In genomic region chr16:87839542-87840461, GRCh38 we compare ENCODE assay signal across 25 cellular contexts. TPM values are rescaled to one million over a fixed set of nuclear protein-coding genes. Genes with fewer than 3 reads are reported as not detected.
A peak's percentile ranks its signal among the peaks of the same experiment; 100 is the strongest.
DNase-seq lines count a peak whose midpoint lies in the region; ATAC-seq, FAIRE-seq and TF ChIP-seq lines count a peak whose summit lies in the region.
"Had no signal": no experiment of that assay in that cellular context is flagged by ENCODE, and none has a peak within 500 bp of the region (broad histone marks: within the 10 kb centered on the region; RNA-seq: fewer than 3 reads in every experiment).

No MANE protein-coding gene starts in this region.

- TF ChIP-seq CTCF in RWPE2 (IDR thresholded peaks at IDR 0.05; ENCODE audit: poor library complexity, severe bottlenecking) = no peak
- TF ChIP-seq CTCF in mesothelial cell of epicardium (IDR thresholded peaks at IDR 0.05; ENCODE audit: unreplicated experiment) = no peak

- no peaks in the 10 kb centered on the region for H3K9me3 ChIP-seq in RWPE2 (ENCODE audit: severe bottlenecking)
- H3K9me3 ChIP-seq: body of pancreas, heart left ventricle, left ventricle myocardium inferior, transverse colon had no signal

- no peak overlapping the region for H3K4me3 Mint-ChIP-seq in stimulated activated effector memory CD8-positive, alpha-beta T cell treated with anti-CD3 and anti-CD28 coated beads, Interleukin-12 subunit alpha, Interleukin-12 subunit beta, amount 100 ng/mL, for 72 hours
- H3K4me3 Mint-ChIP-seq in mesothelial cell of epicardium = no peak overlapping the region
- H3K4me3 Mint-ChIP-seq: activated T-helper 1 cell treated with anti-CD3 and anti-CD28 coated beads, Interleukin-12 subunit alpha, Interleukin-12 subunit beta, Interleukin-2, Interleukin-4 antibody, amounts not matched to agents 30 ng/mL and 10 ng/mL and 1 ng/mL, durations not matched to agents 14 hours and 24 hours and 36 hours; T-helper 1 cell treated with Interleukin-12 subunit alpha and Interleukin-12 subunit beta and Interleukin-4 antibody, amounts not matched to agents 30 μg/mL and 1 μg/mL, for 36 hours had no signal

- peak overlapping the region; percentile 54 for H3K27ac Mint-ChIP-seq in stimulated activated effector memory CD8-positive, alpha-beta T cell treated with anti-CD3 and anti-CD28 coated beads, Interleukin-12 subunit alpha, Interleukin-12 subunit beta, amount 100 ng/mL, for 72 hours
- H3K27ac Mint-ChIP-seq in mesothelial cell of epicardium = no peak overlapping the region
- H3K27ac Mint-ChIP-seq: activated T-helper 1 cell treated with anti-CD3 and anti-CD28 coated beads, Interleukin-12 subunit alpha, Interleukin-12 subunit beta, Interleukin-2, Interleukin-4 antibody, amounts not matched to agents 30 ng/mL and 10 ng/mL and 1 ng/mL, durations not matched to agents 14 hours and 24 hours and 36 hours; T-helper 1 cell treated with Interleukin-12 subunit alpha and Interleukin-12 subunit beta and Interleukin-4 antibody, amounts not matched to agents 30 μg/mL and 1 μg/mL, for 36 hours had no signal

- H3K4me1 ChIP-seq in RWPE2 (ENCODE audit: insufficient read depth, poor library complexity, severe bottlenecking) = peaks cover 24% of the 10 kb centered on the region
- H3K4me1 ChIP-seq: body of pancreas, transverse colon had no signal

- H3K27me3 ChIP-seq in RWPE2 (ENCODE audit: insufficient read depth, poor library complexity, severe bottlenecking) = no peaks in the 10 kb centered on the region
- H3K27me3 ChIP-seq: body of pancreas, heart left ventricle, transverse colon had no signal

- H3K27ac ChIP-seq in RWPE2 (ENCODE audit: poor library complexity, severe bottlenecking) = peak overlapping the region; percentile 65
- H3K27ac ChIP-seq: body of pancreas, heart left ventricle, left ventricle myocardium inferior, transverse colon had no signal

- peaks cover 100% of the 10 kb centered on the region for H3K36me3 Mint-ChIP-seq in stimulated activated effector memory CD8-positive, alpha-beta T cell treated with anti-CD3 and anti-CD28 coated beads, Interleukin-12 subunit alpha, Interleukin-12 subunit beta, amount 100 ng/mL, for 72 hours
- peaks cover 8% of the 10 kb centered on the region for H3K36me3 Mint-ChIP-seq in mesothelial cell of epicardium

- ATAC-seq in RWPE2 (ENCODE audit: low read depth) (no peak), left lobe of liver (peak; percentile 3), HG03565 (IDR thresholded peaks at IDR 0.05; ENCODE audit: unreplicated experiment) (no peak), HG02973 (IDR thresholded peaks at IDR 0.05; ENCODE audit: unreplicated experiment) (no peak)
- ATAC-seq in stimulated activated effector memory CD8-positive, alpha-beta T cell treated with anti-CD3 and anti-CD28 coated beads, Interleukin-12 subunit alpha, Interleukin-12 subunit beta, amount 100 ng/mL, for 72 hours = no peak
- ATAC-seq: body of pancreas, heart left ventricle, Panc1 had no signal

- no peaks in the 10 kb centered on the region for H3K9me3 Mint-ChIP-seq in stimulated activated effector memory CD8-positive, alpha-beta T cell treated with anti-CD3 and anti-CD28 coated beads, Interleukin-12 subunit alpha, Interleukin-12 subunit beta, amount 100 ng/mL, for 72 hours
- no peaks in the 10 kb centered on the region for H3K9me3 Mint-ChIP-seq in mesothelial cell of epicardium
- H3K9me3 Mint-ChIP-seq: activated T-helper 1 cell treated with anti-CD3 and anti-CD28 coated beads, Interleukin-12 subunit alpha, Interleukin-12 subunit beta, Interleukin-2, Interleukin-4 antibody, amounts not matched to agents 30 ng/mL and 10 ng/mL and 1 ng/mL, durations not matched to agents 14 hours and 24 hours and 36 hours; T-helper 1 cell treated with Interleukin-12 subunit alpha and Interleukin-12 subunit beta and Interleukin-4 antibody, amounts not matched to agents 30 μg/mL and 1 μg/mL, for 36 hours had no signal

- peaks cover 100% of the 10 kb centered on the region for H3K36me3 ChIP-seq in RWPE2 (ENCODE audit: low read depth)
- H3K36me3 ChIP-seq: transverse colon had no signal

- no peaks in the 10 kb centered on the region for H3K27me3 Mint-ChIP-seq in mesothelial cell of epicardium (ENCODE audit: low read depth)

- no peak for FAIRE-seq in HTR-8/SVneo (lab: Jason Lieb, UNC)
- FAIRE-seq: colon had no signal

- H3K4me1 Mint-ChIP-seq in stimulated activated effector memory CD8-positive, alpha-beta T cell treated with anti-CD3 and anti-CD28 coated beads, Interleukin-12 subunit alpha, Interleukin-12 subunit beta, amount 100 ng/mL, for 72 hours = peaks cover 21% of the 10 kb centered on the region
- peaks cover 8% of the 10 kb centered on the region for H3K4me1 Mint-ChIP-seq in mesothelial cell of epicardium

- DNase-seq in RWPE2 (ENCODE audit: low spot score) (no peak), dermis blood vessel endothelial cell (peak; percentile 68), left lobe of liver (ENCODE audit: low spot score) (peak; percentile 70), HTR-8/SVneo (ENCODE audit: insufficient read length, low spot score) (no peak), mesothelial cell of epicardium (ENCODE audit: low spot score in 2 of 2, unreplicated experiment in 2 of 2) (no peak)
- DNase-seq in stimulated activated effector memory CD8-positive, alpha-beta T cell treated with anti-CD3 and anti-CD28 coated beads, Interleukin-12 subunit alpha, Interleukin-12 subunit beta, amount 100 ng/mL, for 72 hours (ENCODE audit: low spot score in 2 of 2) = no peak
- DNase-seq: activated CD4-positive, alpha-beta T cell treated with anti-CD3 and anti-CD28 coated beads for 48 hours; AML-193; DND-41; left ventricle myocardium inferior; NCI-H1417; NCI-H510A treated with DMSO at 0.1 percent for 48 hours; NK-92 treated with Interleukin-12 subunit alpha and Interleukin-12 subunit beta, amount 100 ng/mL, for 24 hours; stimulated activated CD4-positive, alpha-beta T cell treated with anti-CD3 and anti-CD28 coated beads, Interleukin-4, amount 100 ng/mL, for 1 hour; stimulated activated naive CD4-positive, alpha-beta T cell treated with Interleukin-2 at 50 U/mL for 16 hours; transverse colon had no signal

- no peak overlapping the region for H3K4me3 ChIP-seq in RWPE2 (ENCODE audit: severe bottlenecking)
- H3K4me3 ChIP-seq: body of pancreas, heart left ventricle, left ventricle myocardium inferior, skin epidermis, transverse colon had no signal

RNA-seq across cellular contexts. Expression of gene SLC7A5, which starts 29.5 kb away (rescaled TPM):
- 5.1 and 7.8 TPM in 2 replicates for total RNA-seq in dermis blood vessel endothelial cell
- 13.4 TPM for total RNA-seq in left lobe of liver
- total RNA-seq in mesothelial cell of epicardium = 64.7 to 70.0 TPM (median 69.4 TPM) in 3 replicates

Comparison
In these comparisons a context has a peak if more than half of its experiments do, and no peak if none do; other contexts are left out.
1. DNase-seq: peak in dermis blood vessel endothelial cell (single experiment) and left lobe of liver (single experiment); none in RWPE2 (single experiment), stimulated activated effector memory CD8-positive, alpha-beta T cell treated with anti-CD3 and anti-CD28 coated beads, Interleukin-12 subunit alpha, Interleukin-12 subunit beta, amount 100 ng/mL, for 72 hours (0 of 2), HTR-8/SVneo (single experiment) and mesothelial cell of epicardium (0 of 2).